ENCODE assay signal across 8 cellular contexts in the genomic region with DNA sequence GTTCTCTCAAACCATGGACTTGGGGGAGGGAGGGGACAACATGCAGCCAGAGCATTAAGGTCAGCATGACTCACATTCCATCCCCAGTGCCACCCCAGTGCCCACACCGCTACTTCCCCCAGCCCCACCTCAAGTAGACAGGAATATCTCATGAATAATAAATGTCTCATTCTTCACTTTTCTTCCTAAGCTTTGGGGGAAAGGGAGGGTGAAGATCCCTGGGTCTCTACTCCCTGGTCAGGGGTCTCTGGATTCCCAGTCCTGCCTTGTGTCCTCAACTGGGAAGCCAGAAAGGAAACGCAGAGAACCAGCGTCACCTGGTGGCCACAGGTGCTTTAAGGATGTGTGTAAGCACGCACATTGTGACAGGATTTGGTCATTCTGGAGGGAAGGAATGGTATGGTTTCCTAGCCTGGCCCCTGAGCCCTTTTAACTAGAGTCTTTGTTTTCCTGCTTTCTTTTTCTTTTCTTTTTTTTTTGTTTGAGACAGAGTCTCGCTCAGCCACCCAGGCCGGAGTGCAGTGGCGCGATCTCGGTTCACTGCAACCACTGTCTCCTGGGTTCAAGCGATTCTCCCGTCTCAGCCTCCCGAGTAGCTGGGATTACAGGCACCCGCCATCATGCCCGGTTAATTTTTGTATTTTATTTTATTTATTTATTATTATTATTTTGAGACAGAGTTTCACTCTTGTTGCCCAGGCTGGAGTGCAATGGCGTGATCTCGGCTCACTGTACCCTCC. TPM values are rescaled to one million over a fixed set of nuclear protein-coding genes. Genes with fewer than 3 reads are reported as not detected.
DNase-seq lines count a peak whose midpoint lies in the region; ATAC-seq and TF ChIP-seq lines count a peak whose summit lies in the region.

No MANE protein-coding gene starts in this region.

- 0 out of 2 replicates have a peak, but pooled peaks cover 15% of the 10 kb centered on the region for H3K9me1 ChIP-seq in IMR-90 (ENCODE audit: insufficient read depth, low read length)

- CTCF ChIA-PET in CD8-positive, alpha-beta memory T cell (lab: Charles Lee): interaction anchor here (0.8 to 7.6 kb wide), 13 partner anchors 8 to 145 kb away, joined by 3 to 48 read pairs (median 3); a partner anchor contains a TSS
- CTCF ChIA-PET in IMR-90 (lab: Yijun Ruan, JAX): interaction anchor here (0.6 to 2.2 kb wide), 5 partner anchors 24 to 140 kb away, joined by 3 to 5 read pairs (median 5); no protein-coding TSS in a partner anchor

- H3K27me3 ChIP-seq in CD8-positive, alpha-beta memory T cell (ENCODE audit: insufficient read depth, low read length, poor library complexity, severe bottlenecking): no peaks in the 10 kb centered on the region
- no peaks in the 10 kb centered on the region for H3K27me3 ChIP-seq in IMR-90 (ENCODE audit: control insufficient read depth, insufficient read depth, low read length)

- peak; percentile 92 for TF ChIP-seq RAD21 in IMR-90 (IDR thresholded peaks at IDR 0.05; ENCODE audit: low read length)

- H4K91ac ChIP-seq in IMR-90 (ENCODE audit: insufficient read depth, low read depth, low read length): peak overlapping the region; percentile 83; the same call in 1 of the 2 replicates

- POLR2A ChIA-PET in CD8-positive, alpha-beta memory T cell (lab: Charles Lee): no interaction called here
- POLR2A ChIA-PET in IMR-90 (lab: Charles Lee; ENCODE audit: unreplicated experiment): no interaction called here

- TF ChIP-seq POLR2A in IMR-90 (IDR thresholded peaks at IDR 0.05; ENCODE audit: low read depth, low read length): peak; percentile 44; the same call in 1 of the 2 replicates

- peak in 4 of 5 donors; percentile 15 to 65 (median 30) for DNase-seq in CD8-positive, alpha-beta memory T cell
- DNase-seq in IMR-90: peak; percentile 82
- DNase-seq in OCI-M1 (lab: John Stamatoyannopoulos, UW): peak; percentile 88
- DNase-seq in activated naive CD4-positive, alpha-beta T cell treated with Interleukin-2 at 50 U/mL for 16 hours: peak; percentile 50
- peak; percentile 74 for DNase-seq in glomerular visceral epithelial cell (ENCODE audit: extremely low spot score)
- peak in 9 of 10 donors; percentile 69 to 97 (median 85) for DNase-seq in posterior cingulate gyrus

- no peaks in the 10 kb centered on the region for H3K9me3 ChIP-seq in CD8-positive, alpha-beta memory T cell (ENCODE audit: low read length)
- no peaks in the 10 kb centered on the region for H3K9me3 ChIP-seq in IMR-90 (ENCODE audit: control insufficient read depth, insufficient read depth, low read length)

- H2BK5ac ChIP-seq in IMR-90 (ENCODE audit: low read depth, low read length, poor library complexity, severe bottlenecking): peak overlapping the region; percentile 4

- H3K27ac Mint-ChIP-seq in CD8-positive, alpha-beta memory T cell: peak overlapping the region in 5 of 8 donors; percentile 29 to 75 (median 65)

- no peak overlapping the region for H3K18ac ChIP-seq in IMR-90 (ENCODE audit: low read depth, low read length)

- no peak overlapping the region for H2BK20ac ChIP-seq in IMR-90 (ENCODE audit: low read depth, low read length)

- peak overlapping the region; percentile 76 for H2AFZ ChIP-seq in IMR-90 (replicated peaks; ENCODE audit: low read length, poor library complexity)

- no peak overlapping the region for H3K4me3 ChIP-seq in CD8-positive, alpha-beta memory T cell (ENCODE audit: low read length)
- H3K4me3 ChIP-seq in IMR-90 (ENCODE audit: insufficient read depth, low read depth, low read length): no peak overlapping the region

- peak overlapping the region; percentile 3 to 85; a peak in 1 of 4 replicates for H4K8ac ChIP-seq in IMR-90 (ENCODE audit: low read depth in 2 of 2, low read length in 2 of 2)

- no peak overlapping the region for H3K56ac ChIP-seq in IMR-90 (ENCODE audit: extremely low read depth, insufficient read depth, low read length)

- H3K4me2 ChIP-seq in IMR-90 (ENCODE audit: low read depth, low read length): no peak overlapping the region

- H3K4me1 Mint-ChIP-seq in CD8-positive, alpha-beta memory T cell: peaks cover 12 to 20% (median 18%) of the 10 kb centered on the region in 3 donors

- peaks cover 0 to 2% of the 10 kb centered on the region in 2 donors for H3K27me3 Mint-ChIP-seq in CD8-positive, alpha-beta memory T cell

- no peaks in the 10 kb centered on the region for H3K36me3 ChIP-seq in CD8-positive, alpha-beta memory T cell (ENCODE audit: insufficient read depth, low read length)
- H3K36me3 ChIP-seq in IMR-90 (ENCODE audit: control insufficient read depth, insufficient read depth, low read length): no peaks in the 10 kb centered on the region

- H4K20me1 ChIP-seq in IMR-90 (ENCODE audit: insufficient read depth, low read length): no peaks in the 10 kb centered on the region

- no peaks in the 10 kb centered on the region for H3K9me3 Mint-ChIP-seq in CD8-positive, alpha-beta memory T cell

- dilution Hi-C loops in IMR-90 (cut with HindIII; ENCODE audit: low sequenced_read_pairs, unreplicated experiment): no loop called here

- peak; percentile 18 for ATAC-seq in IMR-90 (ENCODE audit: low read depth)
- no peak for ATAC-seq in GM18511 (IDR thresholded peaks at IDR 0.05; ENCODE audit: unreplicated experiment)
- no peak for ATAC-seq in HG02642 (IDR thresholded peaks at IDR 0.05; ENCODE audit: poor library complexity, unreplicated experiment)

- 67% methylated on average over 6 of the region's 16 CpGs; no CpG with 5 or more reads in 1 of the 2 experiments for WGBS in IMR-90 (ENCODE audit: extremely low coverage in 2 of 2, insufficient read length in 1 of 2), 2 experiments

- H3K79me1 ChIP-seq in IMR-90 (ENCODE audit: low read depth in 1 of 2, low read length in 2 of 2): peaks cover 0 to 24% of the 10 kb centered on the region in 2 experiments; a peak in 2 of 4 replicates

- peak overlapping the region; percentile 85 for H2AK5ac ChIP-seq in IMR-90 (ENCODE audit: low read depth, low read length)

- in situ Hi-C loops in IMR-90 (cut with MboI; ENCODE audit: low sequenced_read_pairs): loop anchor here (5.0 kb wide), 2 partner anchors 69 to 139 kb away; no protein-coding TSS in a partner anchor

- H3K4me3 Mint-ChIP-seq in CD8-positive, alpha-beta memory T cell: peak overlapping the region in 4 of 7 donors; percentile 23 to 65 (median 59)

- peak overlapping the region; percentile 82; the same call in 1 of the 2 replicates for H3K14ac ChIP-seq in IMR-90 (replicated peaks; ENCODE audit: low read depth, low read length)

- peak overlapping the region; percentile 89 for H2AK9ac ChIP-seq in IMR-90 (replicated peaks; ENCODE audit: low read depth, low read length, poor library complexity)

- TF ChIP-seq CTCF in IMR-90 (conservative IDR thresholded peaks at IDR 0.05; ENCODE audit: low read depth, low read length): peak; percentile 93

- no peak overlapping the region for H4K5ac ChIP-seq in IMR-90 (ENCODE audit: low read depth, low read length)

- no peak overlapping the region for H3K9ac ChIP-seq in IMR-90 (ENCODE audit: low read depth, low read length)

- H3K23ac ChIP-seq in IMR-90 (ENCODE audit: low read depth, low read length): peak overlapping the region; percentile 20; the same call in 1 of the 2 replicates

- intact Hi-C loops in IMR-90 (cut with micrococcal nuclease) (loop anchor here (1.0 kb wide), 1 partner anchor 67 kb away; no protein-coding TSS in a partner anchor), posterior cingulate gyrus (cut with DNase I) (no loop called here)

- no TSS peak for BruUV-seq in IMR-90 (replicated peaks; lab: Mats Ljungman, UMichigan)

- H3K4me1 ChIP-seq in CD8-positive, alpha-beta memory T cell (ENCODE audit: insufficient read depth, low read length): peaks cover 29% of the 10 kb centered on the region
- peaks cover 16% of the 10 kb centered on the region for H3K4me1 ChIP-seq in IMR-90 (ENCODE audit: control insufficient read depth, insufficient read depth, low read length)

- H2BK15ac ChIP-seq in IMR-90 (ENCODE audit: low read depth, low read length): peak overlapping the region; percentile 32; the same call in 2 of the 3 replicates

- H3K36me3 Mint-ChIP-seq in CD8-positive, alpha-beta memory T cell: no peaks in the 10 kb centered on the region

- H3K4ac ChIP-seq in IMR-90 (ENCODE audit: low read depth, low read length): peak overlapping the region; percentile 75

- H2BK120ac ChIP-seq in IMR-90 (ENCODE audit: low read depth, low read length): peak overlapping the region; percentile 52; the same call in 1 of the 2 replicates

- no peak overlapping the region for H3K27ac ChIP-seq in CD8-positive, alpha-beta memory T cell (ENCODE audit: low read depth, low read length)
- H3K27ac ChIP-seq in IMR-90 (ENCODE audit: insufficient read depth, low read length): no peak overlapping the region

TF ChIP-seq in IMR-90, 13 proteins besides CTCF, POLR2A, EP300 and RAD21 (continues in another document):
- TF ChIP-seq MAFK (IDR thresholded peaks at IDR 0.05; ENCODE audit: low read depth, low read length): no peak
- TF ChIP-seq RCOR1 (IDR thresholded peaks at IDR 0.05; ENCODE audit: insufficient replicate concordance, low read length): no peak
- no peak for TF ChIP-seq CEBPB (IDR thresholded peaks at IDR 0.05; ENCODE audit: low read depth, low read length)
- peak; percentile 32; the same call in 1 of the 2 replicates for TF ChIP-seq MAZ (IDR thresholded peaks at IDR 0.05; ENCODE audit: borderline replicate concordance, low read depth, low read length)

RNA-seq across cellular contexts. Expression of a gene that starts 3.4 kb away (rescaled TPM):
- under 1 TPM; 0.15 to 0.16 TPM for total RNA-seq in CD8-positive, alpha-beta memory T cell
- not detected for polyA plus RNA-seq in CD8-positive, alpha-beta memory T cell
- not detected in 2 replicates for total RNA-seq in IMR-90 (2012; rRNA removed)
- not detected in 2 replicates for polyA plus RNA-seq in IMR-90 (2012; rRNA removed)
- 0.02 TPM in 1 of 2 replicates, not detected in the other for polyA plus RNA-seq in IMR-90 (2012; cell fraction: cytosol; rRNA removed)
- polyA plus RNA-seq in IMR-90 (2012; cell fraction: nucleus; rRNA removed; ENCODE audit: low replicate concordance): 0.19 and 0.36 TPM in 2 replicates

RNA-seq across cellular contexts. Expression of a gene that starts 23.6 kb away (rescaled TPM):
- total RNA-seq in CD8-positive, alpha-beta memory T cell: under 1 TPM; 0.77 to 0.78 TPM
- polyA plus RNA-seq in CD8-positive, alpha-beta memory T cell: not detected
- 0.28 and 0.36 TPM in 2 replicates for total RNA-seq in IMR-90 (2012; rRNA removed)
- 2.5 and 2.9 TPM in 2 replicates for polyA plus RNA-seq in IMR-90 (2012; rRNA removed)
- 3.1 and 5.4 TPM in 2 replicates for polyA plus RNA-seq in IMR-90 (2012; cell fraction: cytosol; rRNA removed)
- 3.7 and 8.0 TPM in 2 replicates for polyA plus RNA-seq in IMR-90 (2012; cell fraction: nucleus; rRNA removed; ENCODE audit: low replicate concordance)

RNA-seq across cellular contexts. Expression of a gene that starts 36.0 kb away (rescaled TPM):
- total RNA-seq in CD8-positive, alpha-beta memory T cell: 100 to 1,000 TPM; 112 to 115 TPM
- polyA plus RNA-seq in CD8-positive, alpha-beta memory T cell: 158 TPM
- 262 and 382 TPM in 2 replicates for total RNA-seq in IMR-90 (2012; rRNA removed)
- polyA plus RNA-seq in IMR-90 (2012; rRNA removed): 157 and 187 TPM in 2 replicates
- 73.8 and 80.0 TPM in 2 replicates for polyA plus RNA-seq in IMR-90 (2012; cell fraction: cytosol; rRNA removed)
- polyA plus RNA-seq in IMR-90 (2012; cell fraction: nucleus; rRNA removed; ENCODE audit: low replicate concordance): 22.8 and 109 TPM in 2 replicates

RNA-seq across cellular contexts. Expression of a gene that starts 58.2 kb away (rescaled TPM):
- total RNA-seq in CD8-positive, alpha-beta memory T cell: 10 to 100 TPM; 23.2 to 25.7 TPM
- 50.6 TPM for polyA plus RNA-seq in CD8-positive, alpha-beta memory T cell
- total RNA-seq in IMR-90 (2012; rRNA removed): 144 and 159 TPM in 2 replicates
- 254 and 259 TPM in 2 replicates for polyA plus RNA-seq in IMR-90 (2012; rRNA removed)
- 136 and 185 TPM in 2 replicates for polyA plus RNA-seq in IMR-90 (2012; cell fraction: cytosol; rRNA removed)
- polyA plus RNA-seq in IMR-90 (2012; cell fraction: nucleus; rRNA removed; ENCODE audit: low replicate concordance): 196 and 225 TPM in 2 replicates

Comparison
In these comparisons a context has a peak if more than half of its experiments do, and no peak if none do; other contexts are left out.
1. DNase-seq: peak in every context shown above with its lines; median percentile 88 in OCI-M1; 85 in posterior cingulate gyrus; 82 in IMR-90; 74 in glomerular visceral epithelial cell; 50 in activated naive CD4-positive, alpha-beta T cell treated with Interleukin-2 at 50 U/mL for 16 hours; 30 in CD8-positive, alpha-beta memory T cell.